Comparison of ENCODE assay signal across 20 cellular contexts in the genomic region with DNA sequence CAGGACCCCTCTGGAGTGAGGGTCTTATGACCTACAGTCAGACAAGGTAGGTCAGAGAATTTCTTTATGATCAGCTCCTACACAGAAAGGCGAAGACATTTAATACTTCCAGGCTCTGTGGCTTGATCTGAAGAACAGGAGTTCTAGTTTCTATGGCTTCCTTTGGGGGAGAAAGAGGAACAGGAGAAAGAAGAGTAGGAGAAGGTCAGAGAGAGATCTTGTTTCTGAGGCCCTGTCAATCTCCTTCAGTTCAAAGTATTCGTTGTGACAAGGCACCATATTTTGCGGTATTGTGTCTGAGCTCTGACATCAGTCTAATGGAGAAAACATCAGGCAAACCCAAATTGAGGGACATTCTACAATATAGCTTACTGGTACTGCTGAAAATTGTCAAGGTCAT. TPM values are rescaled to one million over a fixed set of nuclear protein-coding genes. Genes with fewer than 3 reads are reported as not detected.
"Had no signal": no experiment of that assay in that cellular context is flagged by ENCODE, and none has a peak within 500 bp of the region (broad histone marks: within the 10 kb centered on the region; RNA-seq: fewer than 3 reads in every experiment).

No MANE protein-coding gene starts in this region.

- H3K9me3 Mint-ChIP-seq: activated CD4-positive, alpha-beta T cell treated with anti-CD3 and anti-CD28 coated beads, Interleukin-2, amount 10 ng/mL, durations not matched to agents 24 days and 14 days; activated T-cell treated with anti-CD3 and anti-CD28 coated beads, Interleukin-2, amount 50 U/mL, for 24 hours; activated T-helper 2 cell treated with anti-CD3 and anti-CD28 coated beads, Interferon-gamma antibody, Interleukin-2, Interleukin-4, amounts not matched to agents 10 μg/mL and 5 μg/mL and 100 μg/mL, durations not matched to agents 14 hours and 24 hours and 36 hours had no signal

- ATAC-seq: activated CD8-positive, alpha-beta T cell treated with anti-CD3 and anti-CD28 coated beads, Interleukin-2, amount 10 ng/mL, durations not matched to agents 7 days and 5 days; lower lobe of right lung had no signal

- H3K36me3 ChIP-seq: lower lobe of right lung, suprapubic skin, vagina had no signal

- H3K9me3 ChIP-seq: lower lobe of right lung, suprapubic skin, vagina had no signal

- H3K27me3 ChIP-seq: suprapubic skin, vagina had no signal

- H3K27me3 Mint-ChIP-seq: activated CD4-positive, alpha-beta T cell treated with anti-CD3 and anti-CD28 coated beads, Interleukin-2, amount 10 ng/mL, durations not matched to agents 24 days and 14 days had no signal

- H3K27ac ChIP-seq: dorsolateral prefrontal cortex, lower lobe of right lung, suprapubic skin, vagina had no signal

- DNase-seq: activated CD4-positive, alpha-beta T cell treated with anti-CD3 and anti-CD28 coated beads, Interleukin-2, amount 10 ng/mL, durations not matched to agents 24 days and 14 days; activated CD8-positive, alpha-beta T cell treated with anti-CD3 and anti-CD28 coated beads, Interleukin-2, amount 10 ng/mL, durations not matched to agents 7 days and 5 days; activated naive CD4-positive, alpha-beta T cell treated with Interleukin-2 at 50 U/mL for 16 hours; activated T-cell treated with anti-CD3 and anti-CD28 coated beads, Interleukin-2, amount 50 U/mL, for 24 hours; amniotic stem cell; dorsolateral prefrontal cortex; erythroblast; lower lobe of right lung; retina; stimulated activated naive CD4-positive, alpha-beta T cell treated with Interleukin-2 at 50 U/mL for 16 hours; T-helper 9 cell; trophoblast cell had no signal

- H3K27ac Mint-ChIP-seq: activated CD4-positive, alpha-beta T cell treated with anti-CD3 and anti-CD28 coated beads, Interleukin-2, amount 10 ng/mL, durations not matched to agents 24 days and 14 days; activated CD8-positive, alpha-beta T cell treated with anti-CD3 and anti-CD28 coated beads, Interleukin-2, amount 10 ng/mL, durations not matched to agents 7 days and 5 days; activated T-cell treated with anti-CD3 and anti-CD28 coated beads, Interleukin-2, amount 50 U/mL, for 24 hours; activated T-helper 2 cell treated with anti-CD3 and anti-CD28 coated beads, Interferon-gamma antibody, Interleukin-2, Interleukin-4, amounts not matched to agents 10 μg/mL and 5 μg/mL and 100 μg/mL, durations not matched to agents 14 hours and 24 hours and 36 hours had no signal

- H3K4me3 Mint-ChIP-seq: activated CD4-positive, alpha-beta T cell treated with anti-CD3 and anti-CD28 coated beads, Interleukin-2, amount 10 ng/mL, durations not matched to agents 24 days and 14 days; activated CD8-positive, alpha-beta T cell treated with anti-CD3 and anti-CD28 coated beads, Interleukin-2, amount 10 ng/mL, durations not matched to agents 7 days and 5 days; activated T-cell treated with anti-CD3 and anti-CD28 coated beads, Interleukin-2, amount 50 U/mL, for 24 hours; neural crest cell had no signal

- H3K4me3 ChIP-seq: dorsolateral prefrontal cortex, lower lobe of right lung, suprapubic skin, vagina had no signal

- FAIRE-seq: frontal cortex, keratinocyte had no signal

RNA-seq across cellular contexts. Expression of a gene that starts 52.8 kb away (rescaled TPM):
- total RNA-seq: activated CD4-positive, alpha-beta T cell treated with anti-CD3 and anti-CD28 coated beads, Interleukin-2, amount 10 ng/mL, durations not matched to agents 24 days and 14 days; activated CD8-positive, alpha-beta T cell treated with anti-CD3 and anti-CD28 coated beads, Interleukin-2, amount 10 ng/mL, durations not matched to agents 7 days and 5 days; activated T-helper 2 cell treated with anti-CD3 and anti-CD28 coated beads, Interferon-gamma antibody, Interleukin-2, Interleukin-4, amounts not matched to agents 10 μg/mL and 5 μg/mL and 100 μg/mL, durations not matched to agents 14 hours and 24 hours and 36 hours; cardiac septum; lower lobe of right lung; omental fat pad; suprapubic skin; vagina had no signal
- polyA plus RNA-seq: keratinocyte had no signal
